In genomic region chr1:26758358-26758757, GRCh38 we compare ENCODE assay signal across 12 cellular contexts.
"Had no signal": no experiment of that assay in that cellular context is flagged by ENCODE, and none has a peak within 500 bp of the region (broad histone marks: within the 10 kb centered on the region; RNA-seq: fewer than 3 reads in every experiment).

No MANE protein-coding gene starts in this region.

- H3K36me3 ChIP-seq: uterus had no signal

- DNase-seq: activated gamma-delta T cell treated with Interleukin-2 at 50 U/mL for 16 hours; activated T-cell treated with anti-CD3 and anti-CD28 coated beads, Interleukin-2, amount 50 U/mL, for 4 hours; central memory CD4-positive, alpha-beta T cell; cortex of kidney; effector memory CD4-positive, alpha-beta T cell; gastrocnemius medialis; left ventricle myocardium superior; mesendoderm; T1000; uterus had no signal

- H3K27ac ChIP-seq: epithelial cell of prostate, gastrocnemius medialis, tibial artery, uterus had no signal

- H3K9me3 Mint-ChIP-seq: activated T-cell treated with anti-CD3 and anti-CD28 coated beads, Interleukin-2, amount 50 U/mL, for 4 hours had no signal

- H3K4me3 ChIP-seq: gastrocnemius medialis, tibial artery, uterus had no signal

- ATAC-seq: activated T-cell treated with anti-CD3 and anti-CD28 coated beads, Interleukin-2, amount 50 U/mL, for 4 hours; gastrocnemius medialis; left ventricle myocardium superior had no signal

- H3K4me3 Mint-ChIP-seq: activated T-cell treated with anti-CD3 and anti-CD28 coated beads, Interleukin-2, amount 50 U/mL, for 4 hours had no signal

- H3K27me3 ChIP-seq: gastrocnemius medialis, tibial artery, uterus had no signal

- H3K9me3 ChIP-seq: gastrocnemius medialis, tibial artery, uterus had no signal
